In genomic region chr20:15362849-15363248, GRCh38 we compare ENCODE assay signal across 15 cellular contexts.
DNase-seq lines count a peak whose midpoint lies in the region; FAIRE-seq lines count a peak whose summit lies in the region.
"Had no signal": no experiment of that assay in that cellular context is flagged by ENCODE, and none has a peak within 500 bp of the region (broad histone marks: within the 10 kb centered on the region; RNA-seq: fewer than 3 reads in every experiment).

No MANE protein-coding gene starts in this region.

- no peak for FAIRE-seq in urothelium cell line (lab: Jason Lieb, UNC)
- FAIRE-seq: RCC 7860 had no signal

- DNase-seq in NCI-H524 (lab: John Stamatoyannopoulos, UW) (peak; percentile 6 to 62), NCI-H524 treated with DMSO at 0.1 percent for 48 hours (lab: John Stamatoyannopoulos, UW) (no peak), DMS53 treated with DMSO at 0.1 percent for 48 hours (lab: John Stamatoyannopoulos, UW; ENCODE audit: unreplicated experiment) (peak; percentile 12), NCI-H345 treated with DMSO at 0.1 percent for 48 hours (lab: John Stamatoyannopoulos, UW; ENCODE audit: unreplicated experiment) (peak; percentile 29), iPS DF 4.7 (ENCODE audit: extremely low read depth, low spot score) (peak; percentile 7), urothelium cell line (ENCODE audit: low spot score) (no peak), NOMO-1 (lab: John Stamatoyannopoulos, UW; ENCODE audit: unreplicated experiment in 2 of 2) (no peak), Ammon's horn (ENCODE audit: low spot score) (no peak)
- DNase-seq: DMS79 treated with DMSO at 0.1 percent for 48 hours, NCI-H1092 treated with DMSO at 0.1 percent for 48 hours, NCI-H1694 treated with DMSO at 0.1 percent for 48 hours, NCI-H2081 treated with DMSO at 0.1 percent for 48 hours, NCI-H226, NCI-H526 treated with DMSO at 0.1 percent for 48 hours had no signal

Comparison
In these comparisons a context has a peak if more than half of its experiments do, and no peak if none do; other contexts are left out.
1. DNase-seq: peak in NCI-H524 (2 of 2), DMS53 treated with DMSO at 0.1 percent for 48 hours (single experiment), NCI-H345 treated with DMSO at 0.1 percent for 48 hours (single experiment) and iPS DF 4.7 (single experiment); none in NCI-H524 treated with DMSO at 0.1 percent for 48 hours (single experiment), urothelium cell line (single experiment), NOMO-1 (0 of 2) and Ammon's horn (single experiment).